Comparison of ENCODE assay signal across 8 cellular contexts in the genomic region with DNA sequence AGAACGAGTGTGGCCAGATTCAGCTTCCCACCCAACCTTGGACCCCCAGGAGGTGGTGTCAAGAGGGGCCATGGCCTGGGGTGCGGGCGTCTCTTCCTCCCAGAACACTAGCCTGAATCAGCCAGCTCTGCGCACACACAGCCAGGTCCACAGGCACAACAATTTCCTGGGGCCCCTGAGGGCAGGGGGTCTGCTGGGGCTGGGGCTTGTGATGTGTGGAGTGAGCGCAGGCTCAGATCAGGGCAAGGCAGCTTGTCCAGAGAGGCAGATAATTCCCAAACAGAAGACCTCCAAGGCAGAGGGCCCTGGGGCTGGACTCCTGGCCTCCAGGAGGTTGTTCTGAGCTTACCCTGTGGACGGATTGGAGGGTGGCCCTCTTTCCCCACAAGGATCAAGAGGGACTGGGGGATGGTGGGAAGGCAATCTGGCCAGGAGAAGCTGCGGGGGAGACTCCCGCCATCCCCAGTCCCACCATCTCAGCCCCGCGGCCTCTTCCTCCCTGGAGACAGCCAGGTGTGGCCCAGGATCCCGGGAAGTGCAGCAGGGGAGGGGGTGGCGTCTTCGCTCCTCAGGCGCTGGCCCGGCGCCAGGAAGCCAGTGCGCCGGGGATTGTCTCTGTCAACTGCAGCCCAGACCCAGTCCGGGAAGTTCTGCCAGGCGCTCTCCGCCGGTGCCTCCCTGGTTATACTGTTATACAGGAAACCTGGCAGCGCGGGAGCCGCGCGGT. TPM values are rescaled to one million over a fixed set of nuclear protein-coding genes. Genes with fewer than 3 reads are reported as not detected.
DNase-seq lines count a peak whose midpoint lies in the region.

No MANE protein-coding gene starts in this region.

- H3K27me3 Mint-ChIP-seq in activated CD4-positive, alpha-beta T cell treated with anti-CD3 and anti-CD28 coated beads, Interleukin-2, amount 10 ng/mL, durations not matched to agents 24 days and 14 days = peaks cover 58% of the 10 kb centered on the region
- H3K27me3 Mint-ChIP-seq in activated CD4-positive, alpha-beta memory T cell treated with anti-CD3 and anti-CD28 coated beads for 36 hours = peaks cover 13% of the 10 kb centered on the region

- intact Hi-C loops in activated CD4-positive, alpha-beta T cell treated with anti-CD3 and anti-CD28 coated beads, Interleukin-2, amount 10 ng/mL, durations not matched to agents 24 days and 14 days (cut with micrococcal nuclease) = no loop called here
- intact Hi-C loops in activated CD4-positive, alpha-beta memory T cell treated with anti-CD3 and anti-CD28 coated beads for 36 hours (cut with micrococcal nuclease) = loop anchor here (1.0 to 5.0 kb wide), 2 partner anchors 14 to 159 kb away; a partner anchor contains a TSS

- H3K27ac ChIP-seq in thymus (ENCODE audit: low read depth) = no peak overlapping the region

- no peaks in the 10 kb centered on the region for H3K36me3 Mint-ChIP-seq in activated CD4-positive, alpha-beta T cell treated with anti-CD3 and anti-CD28 coated beads, Interleukin-2, amount 10 ng/mL, durations not matched to agents 24 days and 14 days (ENCODE audit: low read depth)
- no peaks in the 10 kb centered on the region for H3K36me3 Mint-ChIP-seq in activated CD4-positive, alpha-beta memory T cell treated with anti-CD3 and anti-CD28 coated beads for 36 hours

- H3K9ac ChIP-seq in iPS-15b (ENCODE audit: low read depth, low read length) = no peak overlapping the region

- H3K4me1 ChIP-seq in iPS-15b (ENCODE audit: control insufficient read depth, insufficient read depth, low read length) = peaks cover 9% of the 10 kb centered on the region
- H3K4me1 ChIP-seq in thymus (ENCODE audit: control insufficient read depth, insufficient read depth, low read length) = peaks cover 27% of the 10 kb centered on the region

- WGBS in thymus = 23% methylated on average over 27 of the region's 27 CpGs

- H3K4me3 Mint-ChIP-seq in activated CD4-positive, alpha-beta T cell treated with anti-CD3 and anti-CD28 coated beads, Interleukin-2, amount 10 ng/mL, durations not matched to agents 24 days and 14 days = peak overlapping the region; percentile 62
- H3K4me3 Mint-ChIP-seq in activated CD4-positive, alpha-beta memory T cell treated with anti-CD3 and anti-CD28 coated beads for 36 hours = peak overlapping the region; percentile 69

- no peaks in the 10 kb centered on the region for H3K9me3 ChIP-seq in iPS-15b (ENCODE audit: control insufficient read depth, insufficient read depth, low read length)
- no peaks in the 10 kb centered on the region for H3K9me3 ChIP-seq in thymus (ENCODE audit: control insufficient read depth)

- no peaks in the 10 kb centered on the region for H3K9me3 Mint-ChIP-seq in activated CD4-positive, alpha-beta T cell treated with anti-CD3 and anti-CD28 coated beads, Interleukin-2, amount 10 ng/mL, durations not matched to agents 24 days and 14 days
- H3K9me3 Mint-ChIP-seq in activated CD4-positive, alpha-beta memory T cell treated with anti-CD3 and anti-CD28 coated beads for 36 hours = no peaks in the 10 kb centered on the region

- H3K4me3 ChIP-seq in iPS-15b (ENCODE audit: low read depth, low read length) (peak overlapping the region; percentile 53), thymus (ENCODE audit: low read length) (peak overlapping the region; percentile 41)

- peaks cover 18% of the 10 kb centered on the region for H3K4me1 Mint-ChIP-seq in activated CD4-positive, alpha-beta T cell treated with anti-CD3 and anti-CD28 coated beads, Interleukin-2, amount 10 ng/mL, durations not matched to agents 24 days and 14 days
- H3K4me1 Mint-ChIP-seq in activated CD4-positive, alpha-beta memory T cell treated with anti-CD3 and anti-CD28 coated beads for 36 hours (ENCODE audit: low read depth) = peaks cover 37% of the 10 kb centered on the region

- H3K27ac Mint-ChIP-seq in activated CD4-positive, alpha-beta T cell treated with anti-CD3 and anti-CD28 coated beads, Interleukin-2, amount 10 ng/mL, durations not matched to agents 24 days and 14 days = no peak overlapping the region
- H3K27ac Mint-ChIP-seq in activated CD4-positive, alpha-beta memory T cell treated with anti-CD3 and anti-CD28 coated beads for 36 hours = no peak overlapping the region

- DNase-seq in activated CD4-positive, alpha-beta T cell treated with anti-CD3 and anti-CD28 coated beads, Interleukin-2, amount 10 ng/mL, durations not matched to agents 24 days and 14 days = peak; percentile 68
- no peak for DNase-seq in activated CD4-positive, alpha-beta T cell treated with anti-CD3 and anti-CD28 coated beads for 4 hours
- no peak for DNase-seq in activated CD4-positive, alpha-beta memory T cell treated with anti-CD3 and anti-CD28 coated beads for 36 hours
- DNase-seq in GM19238 (ENCODE audit: insufficient read length, low spot score) = no peak
- no peak for DNase-seq in activated CD4-positive, CD25-positive, alpha-beta regulatory T cell (lab: John Stamatoyannopoulos, UW)
- no peak for DNase-seq in hippocampal formation (lab: John Stamatoyannopoulos, UW)

- H3K27me3 ChIP-seq in iPS-15b (ENCODE audit: control insufficient read depth, insufficient read depth, low read length) (peaks cover 68% of the 10 kb centered on the region), thymus (ENCODE audit: control insufficient read depth, insufficient read depth) (peaks cover 57% of the 10 kb centered on the region)

- H3K36me3 ChIP-seq in iPS-15b (ENCODE audit: control insufficient read depth, insufficient read depth, low read length) (no peaks in the 10 kb centered on the region), thymus (ENCODE audit: control insufficient read depth, insufficient read depth) (no peaks in the 10 kb centered on the region)

- POLR2A ChIA-PET in activated CD4-positive, alpha-beta memory T cell treated with anti-CD3 and anti-CD28 coated beads for 36 hours (lab: Charles Lee) = interaction anchor here (2.6 to 6.6 kb wide), 3 partner anchors 9 to 53 kb away, joined by 10 to 58 read pairs (median 12); a partner anchor contains a TSS

- CTCF ChIA-PET in activated CD4-positive, alpha-beta memory T cell treated with anti-CD3 and anti-CD28 coated beads for 36 hours (lab: Charles Lee) = interaction anchor here (1.0 to 3.9 kb wide), 5 partner anchors 8 to 23 kb away, joined by 3 to 17 read pairs (median 3); no protein-coding TSS in a partner anchor

RNA-seq across cellular contexts. Expression of a gene that starts 52.0 kb away (rescaled TPM):
- total RNA-seq in activated CD4-positive, alpha-beta T cell treated with anti-CD3 and anti-CD28 coated beads, Interleukin-2, amount 10 ng/mL, durations not matched to agents 24 days and 14 days = 75.8 and 77.5 TPM in 2 replicates
- total RNA-seq in activated CD4-positive, alpha-beta memory T cell treated with anti-CD3 and anti-CD28 coated beads for 36 hours = 100 to 1,000 TPM; 134 to 146 TPM
- 112 TPM for polyA plus RNA-seq in thymus
